In the genomic region with DNA sequence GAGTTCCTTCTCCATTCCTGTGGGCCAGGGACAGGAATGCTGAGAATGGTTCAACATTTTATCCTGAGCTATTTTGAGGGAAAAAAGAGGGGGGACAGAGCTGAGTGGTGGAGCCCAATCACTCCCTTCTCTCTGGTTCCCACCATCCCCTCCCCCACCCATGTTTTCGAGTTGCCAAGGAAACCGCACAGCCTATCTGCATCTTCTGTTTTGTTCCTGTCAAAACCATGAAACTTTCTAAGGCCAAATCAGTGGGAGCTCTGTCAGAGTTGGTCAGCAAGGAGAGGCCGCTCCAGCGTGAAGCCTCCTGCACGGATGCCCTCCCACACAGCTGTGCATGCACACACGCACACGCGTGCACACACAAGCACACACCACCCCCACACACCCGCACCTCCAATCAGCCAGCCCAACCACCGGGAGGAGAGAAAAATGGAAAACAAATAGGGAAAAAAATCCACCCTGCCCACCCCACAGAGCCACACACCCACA, we compare ENCODE assay signal across 18 cellular contexts. TPM values are rescaled to one million over a fixed set of nuclear protein-coding genes. Genes with fewer than 3 reads are reported as not detected.
A peak's percentile ranks its signal among the peaks of the same experiment; 100 is the strongest.
DNase-seq lines count a peak whose midpoint lies in the region; ATAC-seq and TF ChIP-seq lines count a peak whose summit lies in the region.
"Had no signal": no experiment of that assay in that cellular context is flagged by ENCODE, and none has a peak within 500 bp of the region (broad histone marks: within the 10 kb centered on the region; RNA-seq: fewer than 3 reads in every experiment).

No MANE protein-coding gene starts in this region.

- H3K4me1 ChIP-seq in Caco-2 (no peaks in the 10 kb centered on the region), neural progenitor cell (peaks cover 11% of the 10 kb centered on the region)
- H3K4me1 ChIP-seq: heart right ventricle, Peyer's patch, prostate gland had no signal

- no peak for DNase-seq in Caco-2
- DNase-seq in glomerular visceral epithelial cell (ENCODE audit: extremely low spot score) = peak; percentile 40
- DNase-seq in neural progenitor cell (ENCODE audit: low spot score) = peak; percentile 66
- no peak for DNase-seq in Right ventricle myocardium inferior (ENCODE audit: missing footprints)
- DNase-seq in activated CD4-positive, alpha-beta T cell treated with anti-CD3 and anti-CD28 coated beads, Interleukin-2, amount 10 ng/mL, durations not matched to agents 24 days and 14 days = no peak
- DNase-seq in NCI-H526 (lab: John Stamatoyannopoulos, UW) = no peak
- DNase-seq: activated CD4-positive, alpha-beta T cell treated with anti-CD3 and anti-CD28 coated beads, Interleukin-2, amount 50 U/mL, for 1 hour; heart right ventricle; NCI-H1417; NCI-H510A treated with DMSO at 0.1 percent for 48 hours; Peyer's patch; stimulated activated CD4-positive, alpha-beta T cell treated with anti-CD3 and anti-CD28 coated beads, Interleukin-2, amount 100 ng/mL, for 24 hours; T-helper 2 cell had no signal

- H3K4me2 ChIP-seq in neural progenitor cell = peak overlapping the region; percentile 52

- no peaks in the 10 kb centered on the region for H3K9me3 Mint-ChIP-seq in Caco-2 (ENCODE audit: unreplicated experiment)
- no peaks in the 10 kb centered on the region for H3K9me3 Mint-ChIP-seq in neural progenitor cell
- H3K9me3 Mint-ChIP-seq in activated CD4-positive, alpha-beta T cell treated with anti-CD3 and anti-CD28 coated beads, Interleukin-2, amount 10 ng/mL, durations not matched to agents 24 days and 14 days = no peaks in the 10 kb centered on the region
- H3K9me3 Mint-ChIP-seq: activated T-helper 17 cell treated with anti-CD3 and anti-CD28 coated beads, Interleukin-2, amount 50 U/mL, for 72 hours; memory B cell had no signal

- H2AFZ ChIP-seq in neural progenitor cell (replicated peaks) = peak overlapping the region; percentile 81

- H3K27me3 Mint-ChIP-seq in Caco-2 (ENCODE audit: insufficient read depth, unreplicated experiment) = no peaks in the 10 kb centered on the region
- H3K27me3 Mint-ChIP-seq in neural progenitor cell (ENCODE audit: insufficient read depth, low read depth) = peaks cover 13% of the 10 kb centered on the region
- peaks cover 13% of the 10 kb centered on the region for H3K27me3 Mint-ChIP-seq in activated CD4-positive, alpha-beta T cell treated with anti-CD3 and anti-CD28 coated beads, Interleukin-2, amount 10 ng/mL, durations not matched to agents 24 days and 14 days

- H3K4me3 ChIP-seq in Caco-2 (ENCODE audit: low read depth, low read length) = no peak overlapping the region
- no peak overlapping the region for H3K4me3 ChIP-seq in neural progenitor cell
- H3K4me3 ChIP-seq: heart right ventricle, Peyer's patch, prostate gland had no signal

- no peak overlapping the region for H3K9ac ChIP-seq in neural progenitor cell

- H4K20me1 ChIP-seq in neural progenitor cell (ENCODE audit: low read depth) = no peaks in the 10 kb centered on the region

- H3K27ac ChIP-seq in angular gyrus (ENCODE audit: low read depth, low read length) (peak overlapping the region; percentile 15), neural progenitor cell (peak overlapping the region; percentile 67)
- H3K27ac ChIP-seq: heart right ventricle, Peyer's patch, prostate gland had no signal

- H3F3A ChIP-seq in neural progenitor cell (ENCODE audit: low read depth) = no peaks in the 10 kb centered on the region

- H3K36me3 Mint-ChIP-seq in Caco-2 (ENCODE audit: insufficient read depth, unreplicated experiment) (no peaks in the 10 kb centered on the region), neural progenitor cell (no peaks in the 10 kb centered on the region)
- H3K36me3 Mint-ChIP-seq in activated CD4-positive, alpha-beta T cell treated with anti-CD3 and anti-CD28 coated beads, Interleukin-2, amount 10 ng/mL, durations not matched to agents 24 days and 14 days (ENCODE audit: low read depth) = no peaks in the 10 kb centered on the region
- H3K36me3 Mint-ChIP-seq: memory B cell had no signal

- H3K4me3 Mint-ChIP-seq in Caco-2 (ENCODE audit: unreplicated experiment) (no peak overlapping the region), neural progenitor cell (peak overlapping the region; percentile 71)
- no peak overlapping the region for H3K4me3 Mint-ChIP-seq in activated CD4-positive, alpha-beta T cell treated with anti-CD3 and anti-CD28 coated beads, Interleukin-2, amount 10 ng/mL, durations not matched to agents 24 days and 14 days
- H3K4me3 Mint-ChIP-seq: activated T-helper 17 cell treated with anti-CD3 and anti-CD28 coated beads, Interleukin-2, amount 50 U/mL, for 72 hours; memory B cell had no signal

- H3K27ac Mint-ChIP-seq in Caco-2 (ENCODE audit: unreplicated experiment) (peak overlapping the region; percentile 24), neural progenitor cell (peak overlapping the region; percentile 100)
- H3K27ac Mint-ChIP-seq in activated CD4-positive, alpha-beta T cell treated with anti-CD3 and anti-CD28 coated beads, Interleukin-2, amount 10 ng/mL, durations not matched to agents 24 days and 14 days = no peak overlapping the region
- H3K27ac Mint-ChIP-seq: activated T-helper 17 cell treated with anti-CD3 and anti-CD28 coated beads, Interleukin-2, amount 50 U/mL, for 72 hours; memory B cell had no signal

- no TSS peak for BruUV-seq in Caco-2 (replicated peaks; lab: Mats Ljungman, UMichigan)

- TF ChIP-seq CTCF in Caco-2 (IDR thresholded peaks at IDR 0.05; ENCODE audit: insufficient read depth in 1 of 2, low read depth in 1 of 2, low read length in 1 of 2, severe bottlenecking in 1 of 2, unreplicated experiment in 1 of 2) (no peak), neural progenitor cell (IDR thresholded peaks at IDR 0.05) (no peak)

- POLR2A ChIA-PET in Caco-2 (lab: Charles Lee) = no interaction called here

- H3K27me3 ChIP-seq in Caco-2 (replicated peaks; ENCODE audit: control insufficient read depth, insufficient read depth, low read length) (no peaks in the 10 kb centered on the region), neural progenitor cell (no peaks in the 10 kb centered on the region)
- H3K27me3 ChIP-seq: heart right ventricle, Peyer's patch had no signal

- H3K4me1 Mint-ChIP-seq in Caco-2 (ENCODE audit: low read depth, unreplicated experiment) = peaks cover 7% of the 10 kb centered on the region
- H3K4me1 Mint-ChIP-seq in neural progenitor cell = peaks cover 59% of the 10 kb centered on the region
- H3K4me1 Mint-ChIP-seq in activated CD4-positive, alpha-beta T cell treated with anti-CD3 and anti-CD28 coated beads, Interleukin-2, amount 10 ng/mL, durations not matched to agents 24 days and 14 days = no peaks in the 10 kb centered on the region
- H3K4me1 Mint-ChIP-seq: activated T-helper 17 cell treated with anti-CD3 and anti-CD28 coated beads, Interleukin-2, amount 50 U/mL, for 72 hours; memory B cell had no signal

- H3K36me3 ChIP-seq in Caco-2 (ENCODE audit: control insufficient read depth, insufficient read depth, low read length) (no peaks in the 10 kb centered on the region), neural progenitor cell (no peaks in the 10 kb centered on the region)
- H3K36me3 ChIP-seq: heart right ventricle, Peyer's patch, prostate gland had no signal

- ATAC-seq in GM18858 (IDR thresholded peaks at IDR 0.05; ENCODE audit: unreplicated experiment) (no peak), Right ventricle myocardium inferior (no peak)
- ATAC-seq: activated T-helper 17 cell treated with anti-CD3 and anti-CD28 coated beads, Interleukin-2, amount 50 U/mL, for 72 hours had no signal

- CTCF ChIA-PET in Caco-2 (lab: Charles Lee) = no interaction called here

- H3K9me3 ChIP-seq in Caco-2 = no peaks in the 10 kb centered on the region
- H3K9me3 ChIP-seq in neural progenitor cell (ENCODE audit: low read depth) = no peaks in the 10 kb centered on the region
- H3K9me3 ChIP-seq: heart right ventricle, Peyer's patch, prostate gland had no signal

- no peaks in the 10 kb centered on the region for H3K79me2 ChIP-seq in neural progenitor cell (ENCODE audit: low read depth)

- intact Hi-C loops in Caco-2 (cut with micrococcal nuclease; ENCODE audit: unreplicated experiment) (no loop called here), Right ventricle myocardium inferior (cut with DNase I) (loop anchor here (10.0 kb wide), 1 partner anchor 507 kb away; no protein-coding TSS in a partner anchor)
- intact Hi-C loops in activated CD4-positive, alpha-beta T cell treated with anti-CD3 and anti-CD28 coated beads, Interleukin-2, amount 10 ng/mL, durations not matched to agents 24 days and 14 days (cut with micrococcal nuclease) = no loop called here

RNA-seq across cellular contexts. Expression of gene ATP2B4, which starts 54.5 kb away (rescaled TPM):
- 13.4 and 14.3 TPM in 2 replicates for total RNA-seq in Caco-2 (2022)
- total RNA-seq in neural progenitor cell (ENCODE audit: low replicate concordance) = 39.6 and 39.8 TPM in 2 replicates
- total RNA-seq in Right ventricle myocardium inferior = 87.1 TPM
- total RNA-seq in activated CD4-positive, alpha-beta T cell treated with anti-CD3 and anti-CD28 coated beads, Interleukin-2, amount 10 ng/mL, durations not matched to agents 24 days and 14 days = 32.7 and 33.5 TPM in 2 replicates

Comparison
In these comparisons a context has a peak if more than half of its experiments do, and no peak if none do; other contexts are left out.
1. DNase-seq: peak in glomerular visceral epithelial cell (single experiment) and neural progenitor cell (single experiment); none in Caco-2 (0 of 2), Right ventricle myocardium inferior (single experiment), activated CD4-positive, alpha-beta T cell treated with anti-CD3 and anti-CD28 coated beads, Interleukin-2, amount 10 ng/mL, durations not matched to agents 24 days and 14 days (single experiment) and NCI-H526 (0 of 2).